1 cellular context compared by ENCODE assay signal in the genomic region with DNA sequence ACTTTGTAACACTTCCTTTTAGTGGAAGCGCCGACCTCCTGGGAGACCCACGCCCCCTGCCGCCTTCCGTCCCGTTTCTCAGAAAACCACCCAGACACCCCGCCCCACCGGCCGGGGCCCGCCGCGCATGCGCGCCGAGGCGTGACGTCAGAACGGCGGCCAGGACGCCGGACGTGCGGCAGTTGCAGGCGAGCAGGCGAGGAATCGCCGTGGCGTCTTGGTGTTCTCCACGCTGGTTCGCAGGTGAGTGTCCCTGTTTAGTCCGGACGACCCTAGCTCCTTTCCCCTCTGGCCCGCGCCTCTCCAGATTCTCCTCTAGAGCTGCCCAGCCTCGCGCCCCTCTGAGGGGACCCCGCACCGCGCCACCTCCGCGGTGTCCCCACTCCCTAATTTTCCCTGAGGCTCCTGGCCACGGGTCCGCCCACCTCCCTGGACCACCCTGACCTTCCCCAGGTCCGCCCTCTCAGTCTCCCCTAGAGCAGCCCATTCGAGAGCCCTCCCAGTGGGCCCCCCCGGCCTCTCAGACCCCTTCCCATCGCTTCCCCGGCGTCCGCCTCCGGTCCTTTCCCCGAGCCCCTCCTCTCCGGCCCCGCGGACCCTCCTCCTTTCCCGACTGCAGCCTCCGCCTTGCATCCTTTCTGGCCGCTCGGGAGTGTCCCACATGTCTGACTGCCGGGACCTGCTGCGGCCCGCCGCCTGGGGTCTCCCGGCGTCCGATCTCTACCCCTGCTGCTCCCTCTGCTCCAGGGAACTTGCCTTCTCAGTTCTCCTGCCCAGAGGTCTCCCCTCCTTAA.
TF ChIP-seq lines count a peak whose summit lies in the region.

A gene with protein sequence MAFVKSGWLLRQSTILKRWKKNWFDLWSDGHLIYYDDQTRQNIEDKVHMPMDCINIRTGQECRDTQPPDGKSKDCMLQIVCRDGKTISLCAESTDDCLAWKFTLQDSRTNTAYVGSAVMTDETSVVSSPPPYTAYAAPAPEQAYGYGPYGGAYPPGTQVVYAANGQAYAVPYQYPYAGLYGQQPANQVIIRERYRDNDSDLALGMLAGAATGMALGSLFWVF (plus strand): TSS at position 181 of the 794 bp plus-strand sequence. CDS start 15,606 bp downstream, outside the sequence.

TF ChIP-seq in HepG2, 621 proteins besides CTCF, POLR2A, EP300 and RAD21 (continued from another document and continues in another):
- TF ChIP-seq, protein P1, sequence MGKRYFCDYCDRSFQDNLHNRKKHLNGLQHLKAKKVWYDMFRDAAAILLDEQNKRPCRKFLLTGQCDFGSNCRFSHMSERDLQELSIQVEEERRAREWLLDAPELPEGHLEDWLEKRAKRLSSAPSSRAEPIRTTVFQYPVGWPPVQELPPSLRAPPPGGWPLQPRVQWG (CRISPR knock-in tag; IDR thresholded peaks at IDR 0.05; ENCODE audit: borderline replicate concordance, low read depth): no peak
- TF ChIP-seq SAFB2 (CRISPR knock-in tag; IDR thresholded peaks at IDR 0.05; ENCODE audit: borderline replicate concordance, low read depth): peak; percentile 86
- peak; percentile 44 for TF ChIP-seq YY1 (IDR thresholded peaks at IDR 0.05; ENCODE audit: insufficient read depth, insufficient replicate concordance, low read depth, low read length)
- TF ChIP-seq, protein P2, sequence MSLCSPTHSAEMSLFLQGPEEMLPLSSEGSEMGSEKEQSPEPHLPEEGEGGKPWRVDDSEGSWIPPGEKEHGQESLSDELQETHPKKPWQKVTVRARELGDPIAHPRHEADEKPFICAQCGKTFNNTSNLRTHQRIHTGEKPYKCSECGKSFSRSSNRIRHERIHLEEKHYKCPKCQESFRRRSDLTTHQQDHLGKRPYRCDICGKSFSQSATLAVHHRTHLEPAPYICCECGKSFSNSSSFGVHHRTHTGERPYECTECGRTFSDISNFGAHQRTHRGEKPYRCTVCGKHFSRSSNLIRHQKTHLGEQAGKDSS (CRISPR knock-in tag; IDR thresholded peaks at IDR 0.05; ENCODE audit: borderline replicate concordance, low read depth): 0 out of 2 replicates have a peak, but pooled peaks have one; percentile 31
- no peak for TF ChIP-seq NR2F6 (IDR thresholded peaks at IDR 0.05)
- TF ChIP-seq NR2F6 (CRISPR knock-in tag; IDR thresholded peaks at IDR 0.05): peak; percentile 59
- no peak for TF ChIP-seq FLYWCH1 (CRISPR knock-in tag; IDR thresholded peaks at IDR 0.05)
- TF ChIP-seq MXI1 (IDR thresholded peaks at IDR 0.05; ENCODE audit: borderline replicate concordance, low read depth, low read length): peak; percentile 60; the same call in 1 of the 3 replicates
- no peak for TF ChIP-seq NONO (IDR thresholded peaks at IDR 0.05)
- peak; percentile 18; the same call in 1 of the 2 replicates for TF ChIP-seq NONO (CRISPR knock-in tag; conservative IDR thresholded peaks at IDR 0.05)
- TF ChIP-seq, protein P3, sequence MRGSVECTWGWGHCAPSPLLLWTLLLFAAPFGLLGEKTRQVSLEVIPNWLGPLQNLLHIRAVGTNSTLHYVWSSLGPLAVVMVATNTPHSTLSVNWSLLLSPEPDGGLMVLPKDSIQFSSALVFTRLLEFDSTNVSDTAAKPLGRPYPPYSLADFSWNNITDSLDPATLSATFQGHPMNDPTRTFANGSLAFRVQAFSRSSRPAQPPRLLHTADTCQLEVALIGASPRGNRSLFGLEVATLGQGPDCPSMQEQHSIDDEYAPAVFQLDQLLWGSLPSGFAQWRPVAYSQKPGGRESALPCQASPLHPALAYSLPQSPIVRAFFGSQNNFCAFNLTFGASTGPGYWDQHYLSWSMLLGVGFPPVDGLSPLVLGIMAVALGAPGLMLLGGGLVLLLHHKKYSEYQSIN (CRISPR knock-in tag; IDR thresholded peaks at IDR 0.05; ENCODE audit: borderline replicate concordance): no peak
- TF ChIP-seq ZSCAN22 (CRISPR knock-in tag; IDR thresholded peaks at IDR 0.05): no peak
- TF ChIP-seq, protein P4, sequence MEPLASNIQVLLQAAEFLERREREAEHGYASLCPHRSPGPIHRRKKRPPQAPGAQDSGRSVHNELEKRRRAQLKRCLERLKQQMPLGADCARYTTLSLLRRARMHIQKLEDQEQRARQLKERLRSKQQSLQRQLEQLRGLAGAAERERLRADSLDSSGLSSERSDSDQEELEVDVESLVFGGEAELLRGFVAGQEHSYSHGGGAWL (CRISPR knock-in tag; IDR thresholded peaks at IDR 0.05): peak; percentile 34; the same call in 1 of the 2 replicates
- TF ChIP-seq MIER2 (CRISPR knock-in tag; IDR thresholded peaks at IDR 0.05): no peak
- no peak for TF ChIP-seq RFX1 (IDR thresholded peaks at IDR 0.05)
- TF ChIP-seq CENPT (CRISPR knock-in tag; IDR thresholded peaks at IDR 0.05; ENCODE audit: low read depth): peak; percentile 37; the same call in 1 of the 2 replicates
- peak; percentile 85 for TF ChIP-seq GATAD1 (CRISPR knock-in tag; IDR thresholded peaks at IDR 0.05)
- peak; percentile 66; the same call in 1 of the 2 replicates for TF ChIP-seq CBFB (CRISPR knock-in tag; IDR thresholded peaks at IDR 0.05)
- no peak for TF ChIP-seq JUNB (CRISPR knock-in tag; IDR thresholded peaks at IDR 0.05; ENCODE audit: borderline replicate concordance)
- TF ChIP-seq GZF1 (CRISPR knock-in tag; IDR thresholded peaks at IDR 0.05): no peak; the same call in 1 of the 2 replicates
- no peak for TF ChIP-seq XBP1 (CRISPR knock-in tag; IDR thresholded peaks at IDR 0.05)
- peak; percentile 41 for TF ChIP-seq AGO1 (IDR thresholded peaks at IDR 0.05; ENCODE audit: low read depth, low read length, poor library complexity, severe bottlenecking)
- peak; percentile 67; the same call in 1 of the 2 replicates for TF ChIP-seq ZNF329 (CRISPR knock-in tag; IDR thresholded peaks at IDR 0.05; ENCODE audit: low read depth)
- TF ChIP-seq ZNF484 (CRISPR knock-in tag; IDR thresholded peaks at IDR 0.05; ENCODE audit: borderline replicate concordance, low read depth): 0 out of 2 replicates have a peak, but pooled peaks have one; percentile 41
- no peak; the same call in 1 of the 2 replicates for TF ChIP-seq ZNF3 (CRISPR knock-in tag; IDR thresholded peaks at IDR 0.05)
- TF ChIP-seq, protein P5, sequence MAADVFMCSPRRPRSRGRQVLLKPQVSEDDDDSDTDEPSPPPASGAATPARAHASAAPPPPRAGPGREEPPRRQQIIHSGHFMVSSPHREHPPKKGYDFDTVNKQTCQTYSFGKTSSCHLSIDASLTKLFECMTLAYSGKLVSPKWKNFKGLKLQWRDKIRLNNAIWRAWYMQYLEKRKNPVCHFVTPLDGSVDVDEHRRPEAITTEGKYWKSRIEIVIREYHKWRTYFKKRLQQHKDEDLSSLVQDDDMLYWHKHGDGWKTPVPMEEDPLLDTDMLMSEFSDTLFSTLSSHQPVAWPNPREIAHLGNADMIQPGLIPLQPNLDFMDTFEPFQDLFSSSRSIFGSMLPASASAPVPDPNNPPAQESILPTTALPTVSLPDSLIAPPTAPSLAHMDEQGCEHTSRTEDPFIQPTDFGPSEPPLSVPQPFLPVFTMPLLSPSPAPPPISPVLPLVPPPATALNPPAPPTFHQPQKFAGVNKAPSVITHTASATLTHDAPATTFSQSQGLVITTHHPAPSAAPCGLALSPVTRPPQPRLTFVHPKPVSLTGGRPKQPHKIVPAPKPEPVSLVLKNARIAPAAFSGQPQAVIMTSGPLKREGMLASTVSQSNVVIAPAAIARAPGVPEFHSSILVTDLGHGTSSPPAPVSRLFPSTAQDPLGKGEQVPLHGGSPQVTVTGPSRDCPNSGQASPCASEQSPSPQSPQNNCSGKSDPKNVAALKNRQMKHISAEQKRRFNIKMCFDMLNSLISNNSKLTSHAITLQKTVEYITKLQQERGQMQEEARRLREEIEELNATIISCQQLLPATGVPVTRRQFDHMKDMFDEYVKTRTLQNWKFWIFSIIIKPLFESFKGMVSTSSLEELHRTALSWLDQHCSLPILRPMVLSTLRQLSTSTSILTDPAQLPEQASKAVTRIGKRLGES (CRISPR knock-in tag; IDR thresholded peaks at IDR 0.05; ENCODE audit: borderline replicate concordance): no peak
- TF ChIP-seq, protein P6, sequence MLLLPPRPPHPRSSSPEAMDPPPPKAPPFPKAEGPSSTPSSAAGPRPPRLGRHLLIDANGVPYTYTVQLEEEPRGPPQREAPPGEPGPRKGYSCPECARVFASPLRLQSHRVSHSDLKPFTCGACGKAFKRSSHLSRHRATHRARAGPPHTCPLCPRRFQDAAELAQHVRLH (CRISPR knock-in tag; IDR thresholded peaks at IDR 0.05; ENCODE audit: borderline replicate concordance, low read depth): peak; percentile 85; the same call in 1 of the 2 replicates
- TF ChIP-seq ZNF766 (CRISPR knock-in tag; IDR thresholded peaks at IDR 0.05; ENCODE audit: borderline replicate concordance): no peak; the same call in 1 of the 2 replicates
- TF ChIP-seq SMARCE1 (IDR thresholded peaks at IDR 0.05; ENCODE audit: borderline replicate concordance): no peak
- no peak for TF ChIP-seq MAFF (IDR thresholded peaks at IDR 0.05; ENCODE audit: low read depth, low read length)
- TF ChIP-seq BHLHE40 (IDR thresholded peaks at IDR 0.05; ENCODE audit: low read length): 0 out of 2 replicates have a peak, but pooled peaks have one; percentile 37
- peak; percentile 52; the same call in 1 of the 2 replicates for TF ChIP-seq SP5 (CRISPR knock-in tag; IDR thresholded peaks at IDR 0.05; ENCODE audit: borderline replicate concordance, low read depth)
- TF ChIP-seq, protein P7, sequence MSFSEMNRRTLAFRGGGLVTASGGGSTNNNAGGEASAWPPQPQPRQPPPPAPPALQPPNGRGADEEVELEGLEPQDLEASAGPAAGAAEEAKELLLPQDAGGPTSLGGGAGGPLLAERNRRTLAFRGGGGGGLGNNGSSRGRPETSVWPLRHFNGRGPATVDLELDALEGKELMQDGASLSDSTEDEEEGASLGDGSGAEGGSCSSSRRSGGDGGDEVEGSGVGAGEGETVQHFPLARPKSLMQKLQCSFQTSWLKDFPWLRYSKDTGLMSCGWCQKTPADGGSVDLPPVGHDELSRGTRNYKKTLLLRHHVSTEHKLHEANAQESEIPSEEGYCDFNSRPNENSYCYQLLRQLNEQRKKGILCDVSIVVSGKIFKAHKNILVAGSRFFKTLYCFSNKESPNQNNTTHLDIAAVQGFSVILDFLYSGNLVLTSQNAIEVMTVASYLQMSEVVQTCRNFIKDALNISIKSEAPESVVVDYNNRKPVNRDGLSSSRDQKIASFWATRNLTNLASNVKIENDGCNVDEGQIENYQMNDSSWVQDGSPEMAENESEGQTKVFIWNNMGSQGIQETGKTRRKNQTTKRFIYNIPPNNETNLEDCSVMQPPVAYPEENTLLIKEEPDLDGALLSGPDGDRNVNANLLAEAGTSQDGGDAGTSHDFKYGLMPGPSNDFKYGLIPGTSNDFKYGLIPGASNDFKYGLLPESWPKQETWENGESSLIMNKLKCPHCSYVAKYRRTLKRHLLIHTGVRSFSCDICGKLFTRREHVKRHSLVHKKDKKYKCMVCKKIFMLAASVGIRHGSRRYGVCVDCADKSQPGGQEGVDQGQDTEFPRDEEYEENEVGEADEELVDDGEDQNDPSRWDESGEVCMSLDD (CRISPR knock-in tag; IDR thresholded peaks at IDR 0.05; ENCODE audit: borderline replicate concordance): no peak
- TF ChIP-seq MLLT10 (CRISPR knock-in tag; IDR thresholded peaks at IDR 0.05): no peak
- TF ChIP-seq ZSCAN21 (CRISPR knock-in tag; IDR thresholded peaks at IDR 0.05; ENCODE audit: borderline replicate concordance): 0 out of 2 replicates have a peak, but pooled peaks have one; percentile 42
- TF ChIP-seq, protein P8, sequence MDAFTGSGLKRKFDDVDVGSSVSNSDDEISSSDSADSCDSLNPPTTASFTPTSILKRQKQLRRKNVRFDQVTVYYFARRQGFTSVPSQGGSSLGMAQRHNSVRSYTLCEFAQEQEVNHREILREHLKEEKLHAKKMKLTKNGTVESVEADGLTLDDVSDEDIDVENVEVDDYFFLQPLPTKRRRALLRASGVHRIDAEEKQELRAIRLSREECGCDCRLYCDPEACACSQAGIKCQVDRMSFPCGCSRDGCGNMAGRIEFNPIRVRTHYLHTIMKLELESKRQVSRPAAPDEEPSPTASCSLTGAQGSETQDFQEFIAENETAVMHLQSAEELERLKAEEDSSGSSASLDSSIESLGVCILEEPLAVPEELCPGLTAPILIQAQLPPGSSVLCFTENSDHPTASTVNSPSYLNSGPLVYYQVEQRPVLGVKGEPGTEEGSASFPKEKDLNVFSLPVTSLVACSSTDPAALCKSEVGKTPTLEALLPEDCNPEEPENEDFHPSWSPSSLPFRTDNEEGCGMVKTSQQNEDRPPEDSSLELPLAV (CRISPR knock-in tag; conservative IDR thresholded peaks at IDR 0.05; ENCODE audit: low read depth): no peak
- TF ChIP-seq, protein P9, sequence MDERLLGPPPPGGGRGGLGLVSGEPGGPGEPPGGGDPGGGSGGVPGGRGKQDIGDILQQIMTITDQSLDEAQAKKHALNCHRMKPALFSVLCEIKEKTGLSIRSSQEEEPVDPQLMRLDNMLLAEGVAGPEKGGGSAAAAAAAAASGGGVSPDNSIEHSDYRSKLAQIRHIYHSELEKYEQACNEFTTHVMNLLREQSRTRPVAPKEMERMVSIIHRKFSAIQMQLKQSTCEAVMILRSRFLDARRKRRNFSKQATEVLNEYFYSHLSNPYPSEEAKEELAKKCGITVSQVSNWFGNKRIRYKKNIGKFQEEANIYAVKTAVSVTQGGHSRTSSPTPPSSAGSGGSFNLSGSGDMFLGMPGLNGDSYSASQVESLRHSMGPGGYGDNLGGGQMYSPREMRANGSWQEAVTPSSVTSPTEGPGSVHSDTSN (CRISPR knock-in tag; IDR thresholded peaks at IDR 0.05): peak; percentile 11; the same call in 1 of the 2 replicates
- no peak for TF ChIP-seq ZNF207 (IDR thresholded peaks at IDR 0.05; ENCODE audit: borderline replicate concordance)
- peak; percentile 73 for TF ChIP-seq ZBTB38 (CRISPR knock-in tag; IDR thresholded peaks at IDR 0.05)
- no peak for TF ChIP-seq MEIS1 (CRISPR knock-in tag; IDR thresholded peaks at IDR 0.05; ENCODE audit: borderline replicate concordance)
- peak; percentile 36 for TF ChIP-seq ZEB1 (IDR thresholded peaks at IDR 0.05; ENCODE audit: insufficient replicate concordance, low read depth)
- TF ChIP-seq ZNF777 (CRISPR knock-in tag; IDR thresholded peaks at IDR 0.05): no peak
- TF ChIP-seq FOXK1 (CRISPR knock-in tag; IDR thresholded peaks at IDR 0.05; ENCODE audit: borderline replicate concordance, low read depth): peak; percentile 77; the same call in 1 of the 2 replicates
- peak; percentile 91 for TF ChIP-seq SIN3A (IDR thresholded peaks at IDR 0.05; ENCODE audit: borderline replicate concordance, low read depth, low read length)
- TF ChIP-seq, protein P10, sequence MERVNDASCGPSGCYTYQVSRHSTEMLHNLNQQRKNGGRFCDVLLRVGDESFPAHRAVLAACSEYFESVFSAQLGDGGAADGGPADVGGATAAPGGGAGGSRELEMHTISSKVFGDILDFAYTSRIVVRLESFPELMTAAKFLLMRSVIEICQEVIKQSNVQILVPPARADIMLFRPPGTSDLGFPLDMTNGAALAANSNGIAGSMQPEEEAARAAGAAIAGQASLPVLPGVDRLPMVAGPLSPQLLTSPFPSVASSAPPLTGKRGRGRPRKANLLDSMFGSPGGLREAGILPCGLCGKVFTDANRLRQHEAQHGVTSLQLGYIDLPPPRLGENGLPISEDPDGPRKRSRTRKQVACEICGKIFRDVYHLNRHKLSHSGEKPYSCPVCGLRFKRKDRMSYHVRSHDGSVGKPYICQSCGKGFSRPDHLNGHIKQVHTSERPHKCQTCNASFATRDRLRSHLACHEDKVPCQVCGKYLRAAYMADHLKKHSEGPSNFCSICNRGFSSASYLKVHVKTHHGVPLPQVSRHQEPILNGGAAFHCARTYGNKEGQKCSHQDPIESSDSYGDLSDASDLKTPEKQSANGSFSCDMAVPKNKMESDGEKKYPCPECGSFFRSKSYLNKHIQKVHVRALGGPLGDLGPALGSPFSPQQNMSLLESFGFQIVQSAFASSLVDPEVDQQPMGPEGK (CRISPR knock-in tag; IDR thresholded peaks at IDR 0.05): peak; percentile 36
